23 cellular contexts compared by ENCODE assay signal in genomic region chr17:63263053-63263452, GRCh38.
"Had no signal": no experiment of that assay in that cellular context is flagged by ENCODE, and none has a peak within 500 bp of the region (broad histone marks: within the 10 kb centered on the region; RNA-seq: fewer than 3 reads in every experiment).

No MANE protein-coding gene starts in this region.

- H3K4me1 ChIP-seq: colonic mucosa, foreskin keratinocyte, gastroesophageal sphincter, heart left ventricle, left lung had no signal

- H3K9me3 Mint-ChIP-seq: mesothelial cell of epicardium had no signal

- H3K9me3 ChIP-seq: colonic mucosa, esophagus muscularis mucosa, gastroesophageal sphincter, heart left ventricle, left lung, lower lobe of right lung, mucosa of descending colon had no signal

- H2AFZ ChIP-seq: hepatocyte had no signal

- FAIRE-seq: endothelial cell of umbilical vein, frontal cortex, islet of Langerhans, keratinocyte had no signal

- H3K4me2 ChIP-seq: hepatocyte had no signal

- H3K4me3 Mint-ChIP-seq: mesothelial cell of epicardium had no signal

- H3K4me3 ChIP-seq: colonic mucosa, dorsolateral prefrontal cortex, esophagus muscularis mucosa, gastroesophageal sphincter, heart left ventricle, hepatocyte, left lung, lower lobe of right lung, mucosa of descending colon had no signal

- DNase-seq: colonic mucosa; cortex of kidney; dermis blood vessel endothelial cell; dorsolateral prefrontal cortex; effector CD4-positive, alpha-beta T cell; effector memory CD4-positive, alpha-beta T cell; foreskin keratinocyte; heart left ventricle; hypothalamus; left cardiac atrium; left lung; left ventricle myocardium superior; lower lobe of right lung; mesenchymal stem cell; mucosa of descending colon had no signal

- H3K27ac ChIP-seq: colonic mucosa, dorsolateral prefrontal cortex, esophagus muscularis mucosa, foreskin keratinocyte, gastroesophageal sphincter, hepatocyte, left lung, lower lobe of right lung had no signal

- H3K27me3 ChIP-seq: colonic mucosa, dorsolateral prefrontal cortex, esophagus muscularis mucosa, foreskin keratinocyte, gastroesophageal sphincter, heart left ventricle, hepatocyte, left lung had no signal

- H3K36me3 ChIP-seq: colonic mucosa, left lung had no signal
